Comparison of ENCODE assay signal across 7 cellular contexts in genomic region chr6:37515712-37516075, GRCh38. TPM values are rescaled to one million over a fixed set of nuclear protein-coding genes. Genes with fewer than 3 reads are reported as not detected.
A peak's percentile ranks its signal among the peaks of the same experiment; 100 is the strongest.
DNase-seq lines count a peak whose midpoint lies in the region; ATAC-seq and TF ChIP-seq lines count a peak whose summit lies in the region.

No MANE protein-coding gene starts in this region.

- in situ Hi-C loops in mammary epithelial cell (cut with MboI; ENCODE audit: low sequenced_read_pairs in 2 of 2): no loop called here

- peaks cover 47% of the 10 kb centered on the region for H3K4me1 ChIP-seq in Caco-2
- H3K4me1 ChIP-seq in mammary epithelial cell (ENCODE audit: insufficient read depth, low read length): peaks cover 26% of the 10 kb centered on the region
- peaks cover 7% of the 10 kb centered on the region for H3K4me1 ChIP-seq in osteoblast (ENCODE audit: insufficient read depth, low read length)

- H3K9me3 ChIP-seq in Caco-2 (no peaks in the 10 kb centered on the region), mammary epithelial cell (replicated peaks; ENCODE audit: insufficient read depth, low read length) (no peaks in the 10 kb centered on the region), osteoblast (ENCODE audit: low read depth, low read length) (no peaks in the 10 kb centered on the region)

- no TSS peak for BruUV-seq in Caco-2 (replicated peaks; lab: Mats Ljungman, UMichigan)
- BruUV-seq in mammary epithelial cell (replicated peaks; lab: Mats Ljungman, UMichigan): no TSS peak

- H3K9ac ChIP-seq in mammary epithelial cell (ENCODE audit: insufficient read depth, low read length): no peak overlapping the region

- no peak overlapping the region for H3K27ac ChIP-seq in mammary epithelial cell (ENCODE audit: insufficient read depth, low read depth, low read length)
- H3K27ac ChIP-seq in osteoblast (ENCODE audit: low read depth, low read length): no peak overlapping the region

- no peak for DNase-seq in Caco-2
- peak; percentile 79 for DNase-seq in NCI-H146 (lab: John Stamatoyannopoulos, UW)
- DNase-seq in mammary epithelial cell: no peak
- DNase-seq in osteoblast (ENCODE audit: insufficient read length, low spot score, missing footprints): peak; percentile 21
- DNase-seq in foreskin fibroblast: no peak
- no peak for DNase-seq in stimulated activated CD4-positive, alpha-beta T cell treated with anti-CD3 and anti-CD28 coated beads, Interleukin-1b, Interleukin-23, amount 100 ng/mL, for 48 hours

- H3K27me3 Mint-ChIP-seq in Caco-2 (ENCODE audit: insufficient read depth, unreplicated experiment): no peaks in the 10 kb centered on the region

- 61% methylated on average over 8 of the region's 9 CpGs for WGBS in mammary epithelial cell (ENCODE audit: low coverage, missing lambda C conversion rate)

- H4K20me1 ChIP-seq in mammary epithelial cell (ENCODE audit: insufficient read depth, low read length) (no peaks in the 10 kb centered on the region), osteoblast (ENCODE audit: insufficient read depth, low read length) (peaks cover 7% of the 10 kb centered on the region)

- POLR2A ChIA-PET in Caco-2 (lab: Charles Lee): no interaction called here

- peaks cover 43% of the 10 kb centered on the region for H3K4me1 Mint-ChIP-seq in Caco-2 (ENCODE audit: low read depth, unreplicated experiment)

- H3K79me2 ChIP-seq in mammary epithelial cell (ENCODE audit: insufficient read depth, low read length) (no peaks in the 10 kb centered on the region), osteoblast (ENCODE audit: insufficient read depth, low read length) (no peaks in the 10 kb centered on the region)

- H3K4me2 ChIP-seq in mammary epithelial cell (ENCODE audit: insufficient read depth, low read depth, low read length) (peak overlapping the region; percentile 26), osteoblast (ENCODE audit: insufficient read depth, low read length) (no peak overlapping the region)

- H3K27ac Mint-ChIP-seq in Caco-2 (ENCODE audit: unreplicated experiment): peak overlapping the region; percentile 10

- H3K4me3 ChIP-seq in Caco-2 (ENCODE audit: low read depth, low read length) (no peak overlapping the region), mammary epithelial cell (replicated peaks in 1 of 3; ENCODE audit: insufficient read depth in 1 of 3, low read depth in 2 of 3, low read length in 3 of 3) (no peak overlapping the region), osteoblast (ENCODE audit: insufficient read depth, low read length) (no peak overlapping the region), foreskin fibroblast (ENCODE audit: low read depth in 1 of 2, low read length in 2 of 2) (no peak overlapping the region)

- CTCF ChIA-PET in Caco-2 (lab: Charles Lee): no interaction called here
- CTCF ChIA-PET in mammary epithelial cell (lab: Charles Lee; ENCODE audit: low non-redundant PET): no interaction called here

- dilution Hi-C loops in mammary epithelial cell (cut with HindIII; ENCODE audit: low sequenced_read_pairs): no loop called here

- no peak overlapping the region for H3K4me3 Mint-ChIP-seq in Caco-2 (ENCODE audit: unreplicated experiment)

- H3K27me3 ChIP-seq in Caco-2 (replicated peaks; ENCODE audit: control insufficient read depth, insufficient read depth, low read length): no peaks in the 10 kb centered on the region
- no peaks in the 10 kb centered on the region for H3K27me3 ChIP-seq in mammary epithelial cell (ENCODE audit: insufficient read depth, low read length)
- H3K27me3 ChIP-seq in osteoblast (ENCODE audit: insufficient read depth, low read length): peaks cover 45% of the 10 kb centered on the region

- H3K36me3 ChIP-seq in Caco-2 (ENCODE audit: control insufficient read depth, insufficient read depth, low read length) (no peaks in the 10 kb centered on the region), mammary epithelial cell (ENCODE audit: insufficient read depth, low read length) (no peaks in the 10 kb centered on the region), osteoblast (ENCODE audit: insufficient read depth, low read length) (no peaks in the 10 kb centered on the region)

- no peak for ATAC-seq in HG02678 (IDR thresholded peaks at IDR 0.05; ENCODE audit: unreplicated experiment)

- H3K9me3 Mint-ChIP-seq in Caco-2 (ENCODE audit: unreplicated experiment): no peaks in the 10 kb centered on the region

- intact Hi-C loops in Caco-2 (cut with micrococcal nuclease; ENCODE audit: unreplicated experiment) (no loop called here), mammary epithelial cell (cut with micrococcal nuclease) (no loop called here)

- no peaks in the 10 kb centered on the region for H3K36me3 Mint-ChIP-seq in Caco-2 (ENCODE audit: insufficient read depth, unreplicated experiment)

- TF ChIP-seq CTCF in Caco-2 (IDR thresholded peaks at IDR 0.05; ENCODE audit: insufficient read depth in 1 of 2, low read depth in 1 of 2, low read length in 1 of 2, severe bottlenecking in 1 of 2, unreplicated experiment in 1 of 2) (no peak), mammary epithelial cell (conservative IDR thresholded peaks at IDR 0.05 in 1 of 2, IDR thresholded peaks at IDR 0.05 in 1 of 2; ENCODE audit: extremely low read depth in 1 of 2, insufficient read depth in 1 of 2, low read depth in 1 of 2, low read length in 2 of 2) (no peak), osteoblast (IDR thresholded peaks at IDR 0.05; ENCODE audit: extremely low read depth, low read depth, low read length) (no peak), foreskin fibroblast (IDR thresholded peaks at IDR 0.05; ENCODE audit: low read depth, low read length) (no peak)

- peak overlapping the region; percentile 69 for H2AFZ ChIP-seq in mammary epithelial cell (ENCODE audit: low read depth, low read length)
- no peak overlapping the region for H2AFZ ChIP-seq in osteoblast (ENCODE audit: low read length)

RNA-seq across cellular contexts. Expression of gene CCDC167, which starts 16.0 kb away (rescaled TPM):
- total RNA-seq in Caco-2 (2022): 30.6 and 32.3 TPM in 2 replicates
- total RNA-seq in mammary epithelial cell: 10 to 100 TPM; 13.2 to 13.3 TPM
- polyA plus RNA-seq in mammary epithelial cell: 44.3 TPM
- polyA minus RNA-seq in mammary epithelial cell: 14.6 TPM
- total RNA-seq in osteoblast: 8.8 and 14.8 TPM in 2 replicates

Comparison
In these comparisons a context has a peak if more than half of its experiments do, and no peak if none do; other contexts are left out.
1. DNase-seq: peak in NCI-H146 (single experiment) and osteoblast (single experiment); none in Caco-2 (0 of 2), mammary epithelial cell (single experiment), foreskin fibroblast (0 of 2) and stimulated activated CD4-positive, alpha-beta T cell treated with anti-CD3 and anti-CD28 coated beads, Interleukin-1b, Interleukin-23, amount 100 ng/mL, for 48 hours (single experiment).